21 cellular contexts compared by ENCODE assay signal in the genomic region with DNA sequence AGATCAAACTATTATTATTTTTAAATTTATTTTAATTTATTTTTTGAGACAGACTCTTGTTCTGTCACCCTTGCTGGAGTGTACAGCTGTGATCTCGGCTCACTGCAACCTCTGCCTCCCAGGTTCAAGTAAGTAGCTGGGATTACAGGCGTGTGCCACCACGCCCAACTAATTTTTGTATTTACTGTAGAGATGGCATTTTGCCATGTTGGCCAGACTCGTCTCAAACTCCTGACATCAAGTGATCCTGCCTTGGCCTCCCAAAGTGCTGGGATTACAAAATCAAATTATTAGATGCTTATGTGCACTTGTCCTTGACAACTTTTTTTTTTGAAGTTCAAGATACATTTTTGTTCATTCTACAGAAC. TPM values are rescaled to one million over a fixed set of nuclear protein-coding genes. Genes with fewer than 3 reads are reported as not detected.
DNase-seq lines count a peak whose midpoint lies in the region; ATAC-seq and TF ChIP-seq lines count a peak whose summit lies in the region.
"Had no signal": no experiment of that assay in that cellular context is flagged by ENCODE, and none has a peak within 500 bp of the region (broad histone marks: within the 10 kb centered on the region; RNA-seq: fewer than 3 reads in every experiment).

No MANE protein-coding gene starts in this region.

- H3K4me3 ChIP-seq in cardiac muscle cell (no peak overlapping the region), heart right ventricle (no peak overlapping the region), left lung (no peak overlapping the region), A673 (ENCODE audit: low read depth, low read length, poor library complexity, severe bottlenecking) (no peak overlapping the region)
- H3K4me3 ChIP-seq: GM23338 had no signal

- peaks cover 24% of the 10 kb centered on the region for H3K36me3 ChIP-seq in cardiac muscle cell
- peaks cover 0 to 75% (median 24%) of the 10 kb centered on the region in 9 donors for H3K36me3 ChIP-seq in heart right ventricle
- H3K36me3 ChIP-seq in left lung: peaks cover 0 to 34% of the 10 kb centered on the region in 2 donors
- H3K36me3 ChIP-seq in A673 (ENCODE audit: insufficient read depth, low read length, poor library complexity, severe bottlenecking): peaks cover 45% of the 10 kb centered on the region

- POLR2A ChIA-PET in A673 (lab: Charles Lee; ENCODE audit: low non-redundant PET): no interaction called here

- no TSS peak for BruUV-seq in A673 (replicated peaks; lab: Mats Ljungman, UMichigan)

- intact Hi-C loops in heart right ventricle (cut with DNase I) (no loop called here), left lung (cut with DNase I) (no loop called here), A673 (cut with micrococcal nuclease; ENCODE audit: unreplicated experiment) (no loop called here)

- 78 to 81% methylated on average over 4 of the region's 4 CpGs for WGBS in heart right ventricle, 2 donors

- ATAC-seq in heart right ventricle (no peak), left lung (peak; percentile 43), HG02798 (IDR thresholded peaks at IDR 0.05; ENCODE audit: poor library complexity, unreplicated experiment) (no peak)
- ATAC-seq: GM23338, T-cell had no signal

- H3K27me3 ChIP-seq in cardiac muscle cell: no peaks in the 10 kb centered on the region
- no peaks in the 10 kb centered on the region for H3K27me3 ChIP-seq in heart right ventricle
- no peaks in the 10 kb centered on the region for H3K27me3 ChIP-seq in left lung
- no peaks in the 10 kb centered on the region for H3K27me3 ChIP-seq in A673 (replicated peaks; ENCODE audit: insufficient read depth, low read depth, low read length, poor library complexity)
- H3K27me3 ChIP-seq: BE2C had no signal

- DNase-seq in DMS 273 (lab: John Stamatoyannopoulos, UW; ENCODE audit: unreplicated experiment) (peak; percentile 23), DMS 273 treated with DMSO at 0.1 percent for 48 hours (lab: John Stamatoyannopoulos, UW) (no peak), cardiac muscle cell (ENCODE audit: low read depth in 1 of 2, low spot score in 1 of 2) (no peak), heart right ventricle (no peak), left lung (no peak), A673 (ENCODE audit: low spot score) (no peak)
- DNase-seq: ACHN, BE2C, H9, HFFc6, KG1, NCI-H1048, NCI-H1417, NCI-H1694, NCI-H774, Right ventricle myocardium superior, RPMI8226, T-cell had no signal

- H3K9me3 ChIP-seq in cardiac muscle cell (ENCODE audit: low read depth): no peaks in the 10 kb centered on the region
- H3K9me3 ChIP-seq in heart right ventricle: no peaks in the 10 kb centered on the region
- H3K9me3 ChIP-seq in left lung: no peaks in the 10 kb centered on the region
- H3K9me3 ChIP-seq in A673 (ENCODE audit: low read depth, low read length, poor library complexity, severe bottlenecking): no peaks in the 10 kb centered on the region
- H3K9me3 ChIP-seq: BE2C had no signal

- CTCF ChIA-PET in A673 (lab: Charles Lee): no interaction called here

- no peaks in the 10 kb centered on the region for H3K4me1 ChIP-seq in cardiac muscle cell (ENCODE audit: low read depth)
- H3K4me1 ChIP-seq in heart right ventricle: no peaks in the 10 kb centered on the region
- H3K4me1 ChIP-seq in left lung: no peaks in the 10 kb centered on the region
- H3K4me1 ChIP-seq in A673 (ENCODE audit: insufficient read depth, low read length, poor library complexity, severe bottlenecking): no peaks in the 10 kb centered on the region
- H3K4me1 ChIP-seq: BE2C had no signal

- TF ChIP-seq CTCF in cardiac muscle cell (IDR thresholded peaks at IDR 0.05; ENCODE audit: low read depth, low read length): no peak
- TF ChIP-seq CTCF in heart right ventricle (IDR thresholded peaks at IDR 0.05): no peak
- TF ChIP-seq CTCF in left lung (IDR thresholded peaks at IDR 0.05): no peak
- no peak for TF ChIP-seq CTCF in A673 (conservative IDR thresholded peaks at IDR 0.05; ENCODE audit: low read depth, low read length)

- H3K27ac ChIP-seq in cardiac muscle cell (peak overlapping the region; percentile 16), heart right ventricle (no peak overlapping the region), left lung (no peak overlapping the region), A673 (ENCODE audit: low read depth, low read length, poor library complexity, severe bottlenecking) (no peak overlapping the region)
- H3K27ac ChIP-seq: 22Rv1 had no signal

RNA-seq across cellular contexts. Expression of a gene that starts 15.4 kb away (rescaled TPM):
- total RNA-seq in cardiac muscle cell (11.3 and 12.6 TPM in 2 replicates), heart right ventricle (10 to 100 TPM in 9 of 10 donors, 1 to 10 TPM in 1; 7.9 to 25.6 (median 19.2) TPM), left lung (1 to 10 TPM; 3.7 to 3.8 TPM), A673 (2021) (20.2 and 20.7 TPM in 2 replicates)
- polyA plus RNA-seq in cardiac muscle cell (9.7 and 16.6 TPM in 2 replicates), heart right ventricle (10 to 100 TPM in 1 of 2 donors, 1 to 10 TPM in 1; 5.8 to 17.5 TPM)
